Comparison of ENCODE assay signal across 18 cellular contexts in genomic region chr18:42742976-42743755, GRCh38.
"Had no signal": no experiment of that assay in that cellular context is flagged by ENCODE, and none has a peak within 500 bp of the region (broad histone marks: within the 10 kb centered on the region; RNA-seq: fewer than 3 reads in every experiment).

No MANE protein-coding gene starts in this region.

- H3K4me1 Mint-ChIP-seq: stimulated activated memory B cell treated with anti-CD40 and anti-IgM and Interleukin-4, amounts not matched to agents 10 μg/mL and 1 μg/mL and 100 μg/mL, for 72 hours had no signal

- H3K4me3 ChIP-seq: ascending aorta, coronary artery, lung, psoas muscle, testis, upper lobe of left lung had no signal

- H3K9me3 Mint-ChIP-seq: stimulated activated memory B cell treated with anti-CD40 and anti-IgM and Interleukin-4, amounts not matched to agents 10 μg/mL and 1 μg/mL and 100 μg/mL, for 72 hours had no signal

- ATAC-seq: activated T-cell treated with anti-CD3 and anti-CD28 coated beads, Interleukin-2, amount 50 U/mL, for 72 hours; left lobe of liver; psoas muscle; right cardiac atrium; stimulated activated memory B cell treated with anti-CD40 and anti-IgM and Interleukin-4, amounts not matched to agents 10 μg/mL and 1 μg/mL and 100 μg/mL, for 72 hours had no signal

- H3K4me1 ChIP-seq: ascending aorta, psoas muscle, testis, upper lobe of left lung had no signal

- H3K27ac ChIP-seq: ascending aorta, coronary artery, psoas muscle, testis, upper lobe of left lung had no signal

- H3K4me3 Mint-ChIP-seq: activated T-cell treated with anti-CD3 and anti-CD28 coated beads, Interleukin-2, amount 50 U/mL, for 72 hours; stimulated activated memory B cell treated with anti-CD40 and anti-IgM and Interleukin-4, amounts not matched to agents 10 μg/mL and 1 μg/mL and 100 μg/mL, for 72 hours had no signal

- FAIRE-seq: frontal cortex, islet of Langerhans, small intestine had no signal

- H3K36me3 ChIP-seq: ascending aorta, upper lobe of left lung had no signal

- H3K27me3 Mint-ChIP-seq: stimulated activated memory B cell treated with anti-CD40 and anti-IgM and Interleukin-4, amounts not matched to agents 10 μg/mL and 1 μg/mL and 100 μg/mL, for 72 hours had no signal

- H3K27me3 ChIP-seq: ascending aorta, testis, upper lobe of left lung had no signal

- H3K36me3 Mint-ChIP-seq: stimulated activated memory B cell treated with anti-CD40 and anti-IgM and Interleukin-4, amounts not matched to agents 10 μg/mL and 1 μg/mL and 100 μg/mL, for 72 hours had no signal

- H3K27ac Mint-ChIP-seq: activated T-cell treated with anti-CD3 and anti-CD28 coated beads, Interleukin-2, amount 50 U/mL, for 72 hours; stimulated activated memory B cell treated with anti-CD40 and anti-IgM and Interleukin-4, amounts not matched to agents 10 μg/mL and 1 μg/mL and 100 μg/mL, for 72 hours had no signal

- H3K9me3 ChIP-seq: ascending aorta, psoas muscle, testis, upper lobe of left lung had no signal

- DNase-seq: activated CD4-positive, alpha-beta T cell treated with anti-CD3 and anti-CD28 coated beads for 1 hour; activated effector memory CD4-positive, alpha-beta T cell treated with anti-CD3 and anti-CD28 coated beads, Interleukin-2, amount 50 U/mL, for 16 hours; activated naive CD4-positive, alpha-beta T cell treated with anti-CD3 and anti-CD28 coated beads, Interleukin-2, amount 50 U/mL, for 16 hours; activated T-cell treated with anti-CD3 and anti-CD28 coated beads, Interleukin-2, amount 50 U/mL, for 72 hours; psoas muscle; right cardiac atrium; small intestine; stimulated activated CD4-positive, alpha-beta T cell treated with anti-CD3 and anti-CD28 coated beads, Interleukin-4, amount 100 ng/mL, for 24 hours; T1000; testis; upper lobe of left lung had no signal
